In genomic region chr4:76449824-76450223, GRCh38 we compare ENCODE assay signal across 16 cellular contexts. TPM values are rescaled to one million over a fixed set of nuclear protein-coding genes. Genes with fewer than 3 reads are reported as not detected.
DNase-seq lines count a peak whose midpoint lies in the region; ATAC-seq and TF ChIP-seq lines count a peak whose summit lies in the region.
"Had no signal": no experiment of that assay in that cellular context is flagged by ENCODE, and none has a peak within 500 bp of the region (broad histone marks: within the 10 kb centered on the region; RNA-seq: fewer than 3 reads in every experiment).

No MANE protein-coding gene starts in this region.

- peak overlapping the region; percentile 62 for H3K27ac Mint-ChIP-seq in chondrocyte (ENCODE audit: unreplicated experiment)
- H3K27ac Mint-ChIP-seq: CD4-positive, alpha-beta memory T cell; stimulated activated naive CD8-positive, alpha-beta T cell treated with anti-CD3 and anti-CD28 coated beads, Interleukin-15, Interleukin-2, amounts not matched to agents 100 ng/mL and 50 ng/mL, for 24 hours had no signal

- H3K4me3 Mint-ChIP-seq in chondrocyte (ENCODE audit: unreplicated experiment): no peak overlapping the region
- H3K4me3 Mint-ChIP-seq: CD4-positive, alpha-beta memory T cell; stimulated activated naive CD8-positive, alpha-beta T cell treated with anti-CD3 and anti-CD28 coated beads, Interleukin-15, Interleukin-2, amounts not matched to agents 100 ng/mL and 50 ng/mL, for 24 hours had no signal

- no peaks in the 10 kb centered on the region for H3K27me3 Mint-ChIP-seq in chondrocyte (ENCODE audit: low read depth)

- TF ChIP-seq CTCF in chondrocyte (IDR thresholded peaks at IDR 0.05): no peak

- H3K9me3 Mint-ChIP-seq in chondrocyte (ENCODE audit: low read depth): no peaks in the 10 kb centered on the region
- H3K9me3 Mint-ChIP-seq: CD4-positive, alpha-beta memory T cell; stimulated activated naive CD8-positive, alpha-beta T cell treated with anti-CD3 and anti-CD28 coated beads, Interleukin-15, Interleukin-2, amounts not matched to agents 100 ng/mL and 50 ng/mL, for 24 hours had no signal

- no peaks in the 10 kb centered on the region for H3K36me3 Mint-ChIP-seq in chondrocyte (ENCODE audit: low read depth)
- H3K36me3 Mint-ChIP-seq: CD4-positive, alpha-beta memory T cell had no signal

- peak; percentile 72 for ATAC-seq in left lobe of liver
- peak; percentile 71 for ATAC-seq in sciatic nerve
- no peak for ATAC-seq in HG03565 (IDR thresholded peaks at IDR 0.05; ENCODE audit: unreplicated experiment)
- ATAC-seq: gastrocnemius medialis, K562 had no signal

- intact Hi-C loops in sciatic nerve (cut with DNase I): no loop called here

- H3K4me1 Mint-ChIP-seq in chondrocyte (ENCODE audit: low read depth): peaks cover 51% of the 10 kb centered on the region
- H3K4me1 Mint-ChIP-seq: CD4-positive, alpha-beta memory T cell had no signal

- peak; percentile 24 for DNase-seq in NCI-H460 (ENCODE audit: extremely low read depth, low read depth)
- no peak for DNase-seq in chondrocyte (ENCODE audit: low spot score)
- DNase-seq in left lobe of liver (ENCODE audit: low spot score): no peak
- DNase-seq in sciatic nerve (ENCODE audit: low spot score): no peak
- DNase-seq in hepatic stellate cell (ENCODE audit: low spot score): no peak
- DNase-seq in superior temporal gyrus (ENCODE audit: extremely low spot score): no peak
- DNase-seq: activated CD4-positive, alpha-beta T cell treated with anti-CD3 and anti-CD28 coated beads, Interleukin-2, amount 50 U/mL, for 1 hour; activated T-cell treated with anti-CD3 and anti-CD28 coated beads, Interleukin-2, amount 50 U/mL, for 48 hours; CD4-positive, alpha-beta memory T cell; gastrocnemius medialis; NCI-H1417 treated with DMSO at 0.1 percent for 48 hours; NCI-H748 treated with DMSO at 0.1 percent for 48 hours had no signal

RNA-seq across cellular contexts. Expression of gene SHROOM3, which starts 14.8 kb away (rescaled TPM):
- 0.40 and 0.58 TPM in 2 replicates for total RNA-seq in NCI-H460 (2014; rRNA removed; shearing (Covaris generic))
- polyA plus RNA-seq in NCI-H460 (2014; cell fraction: nucleus; rRNA removed): 0.06 and 0.18 TPM in 2 replicates
- total RNA-seq in chondrocyte: 29.2 to 43.4 TPM (median 42.7 TPM) in 3 replicates
- 39.9 TPM for total RNA-seq in left lobe of liver
- total RNA-seq in sciatic nerve: 46.2 TPM
- total RNA-seq: CD4-positive, alpha-beta memory T cell had no signal
- polyA plus RNA-seq: CD4-positive, alpha-beta memory T cell had no signal

RNA-seq across cellular contexts. Expression of gene CCDC158, which starts 28.9 kb away (rescaled TPM):
- not detected in 2 replicates for total RNA-seq in NCI-H460 (2014; rRNA removed; shearing (Covaris generic))
- polyA plus RNA-seq in NCI-H460 (2014; cell fraction: nucleus; rRNA removed): 0.03 TPM in 1 of 2 replicates, not detected in the other
- total RNA-seq in chondrocyte: not detected in 3 replicates
- 3.9 TPM for total RNA-seq in left lobe of liver
- total RNA-seq in sciatic nerve: 1.9 TPM
- total RNA-seq: CD4-positive, alpha-beta memory T cell; gastrocnemius medialis; K562 had no signal
- polyA plus RNA-seq: CD4-positive, alpha-beta memory T cell; K562; keratinocyte had no signal

Comparison
In these comparisons a context has a peak if more than half of its experiments do, and no peak if none do; other contexts are left out.
1. RNA of gene SHROOM3, which starts 14.8 kb away (total RNA-seq): 46.2 TPM in sciatic nerve (single experiment), 29.2 to 43.4 TPM in chondrocyte and 39.9 TPM in left lobe of liver (single experiment); 0.40 to 0.58 TPM in NCI-H460; every median in the first group is over 10 times any median in the second.